10 cellular contexts compared by ENCODE assay signal in genomic region chr3:46114324-46114988, GRCh38.
A peak's percentile ranks its signal among the peaks of the same experiment; 100 is the strongest.
DNase-seq lines count a peak whose midpoint lies in the region; ATAC-seq and TF ChIP-seq lines count a peak whose summit lies in the region.
"Had no signal": no experiment of that assay in that cellular context is flagged by ENCODE, and none has a peak within 500 bp of the region (broad histone marks: within the 10 kb centered on the region; RNA-seq: fewer than 3 reads in every experiment).

No MANE protein-coding gene starts in this region.

- intact Hi-C loops in gastrocnemius medialis (cut with DNase I; ENCODE audit: low total_unique reads), result no loop called here

- no peak overlapping the region for H3K9ac ChIP-seq in fibroblast of lung (ENCODE audit: insufficient read depth, low read length)

- no peak for TF ChIP-seq POLR2A in gastrocnemius medialis (IDR thresholded peaks at IDR 0.05)

- no peak overlapping the region for H3K4me3 ChIP-seq in fibroblast of lung (replicated peaks in 1 of 4; ENCODE audit: control extremely low read depth in 1 of 4, insufficient read depth in 1 of 4, low read depth in 3 of 4, low read length in 4 of 4)
- no peak overlapping the region for H3K4me3 ChIP-seq in gastrocnemius medialis

- H3K27me3 ChIP-seq in fibroblast of lung (ENCODE audit: control insufficient read depth, insufficient read depth, low read length), result no peaks in the 10 kb centered on the region
- H3K27me3 ChIP-seq in gastrocnemius medialis, result no peaks in the 10 kb centered on the region

- DNase-seq in ELR (ENCODE audit: low read depth), result peak; percentile 95
- DNase-seq in OCI-M1 (lab: John Stamatoyannopoulos, UW), result peak; percentile 33
- DNase-seq in fibroblast of lung (ENCODE audit: low read depth in 2 of 2), result peak; percentile 48 to 78
- no peak for DNase-seq in gastrocnemius medialis
- DNase-seq in foreskin melanocyte, result no peak
- DNase-seq in NCI-H82 (lab: John Stamatoyannopoulos, UW), result no peak
- DNase-seq: activated CD4-positive, alpha-beta T cell treated with anti-CD3 and anti-CD28 coated beads for 4 hours; NCI-H510A had no signal

- ATAC-seq in gastrocnemius medialis (peak; percentile 49 to 57), GM18861 (IDR thresholded peaks at IDR 0.05; ENCODE audit: unreplicated experiment) (no peak), HG03039 (IDR thresholded peaks at IDR 0.05; ENCODE audit: unreplicated experiment) (no peak)

- H3K27ac ChIP-seq in fibroblast of lung (ENCODE audit: insufficient read depth, low read length) (peak overlapping the region; percentile 51), gastrocnemius medialis (peak overlapping the region in 2 of 4 donors; percentile 35 to 39)

- no peaks in the 10 kb centered on the region for H3K79me2 ChIP-seq in fibroblast of lung (ENCODE audit: control insufficient read depth, insufficient read depth, low read length)

- no peak overlapping the region for H2AFZ ChIP-seq in fibroblast of lung (ENCODE audit: low read length)

- in situ Hi-C loops in gastrocnemius medialis (cut with MboI; ENCODE audit: low sequenced_read_pairs in 4 of 4), result no loop called here

- H4K20me1 ChIP-seq in fibroblast of lung (ENCODE audit: control insufficient read depth, extremely low read depth, insufficient read depth, low read length), result no peaks in the 10 kb centered on the region

- H3K36me3 ChIP-seq in fibroblast of lung (ENCODE audit: control insufficient read depth, insufficient read depth, low read length), result no peaks in the 10 kb centered on the region
- no peaks in the 10 kb centered on the region for H3K36me3 ChIP-seq in gastrocnemius medialis

- TF ChIP-seq CTCF in fibroblast of lung (conservative IDR thresholded peaks at IDR 0.05 in 1 of 2, IDR thresholded peaks at IDR 0.05 in 1 of 2; ENCODE audit: low read depth in 1 of 2, low read length in 2 of 2) (no peak), gastrocnemius medialis (IDR thresholded peaks at IDR 0.05 in 4 of 5, conservative IDR thresholded peaks at IDR 0.05 in 1 of 5) (no peak)

- H3K4me1 ChIP-seq in fibroblast of lung (ENCODE audit: control insufficient read depth, extremely low read depth, insufficient read depth, low read length) (peaks cover 21% of the 10 kb centered on the region), gastrocnemius medialis (no peaks in the 10 kb centered on the region)

- H3K4me2 ChIP-seq in fibroblast of lung (ENCODE audit: extremely low read depth, insufficient read depth, low read length), result no peak overlapping the region

- H3K9me3 ChIP-seq in fibroblast of lung (ENCODE audit: control insufficient read depth, insufficient read depth, low read depth, low read length), result no peaks in the 10 kb centered on the region
- no peaks in the 10 kb centered on the region for H3K9me3 ChIP-seq in gastrocnemius medialis

Comparison
In these comparisons a context has a peak if more than half of its experiments do, and no peak if none do; other contexts are left out.
1. DNase-seq: peak in ELR (single experiment), OCI-M1 (single experiment) and fibroblast of lung (2 of 2); none in gastrocnemius medialis (0 of 2), foreskin melanocyte (single experiment) and NCI-H82 (single experiment).
2. ATAC-seq: peak in gastrocnemius medialis (2 of 2); none in GM18861 (single experiment) and HG03039 (single experiment).